20 cellular contexts compared by ENCODE assay signal in the genomic region with DNA sequence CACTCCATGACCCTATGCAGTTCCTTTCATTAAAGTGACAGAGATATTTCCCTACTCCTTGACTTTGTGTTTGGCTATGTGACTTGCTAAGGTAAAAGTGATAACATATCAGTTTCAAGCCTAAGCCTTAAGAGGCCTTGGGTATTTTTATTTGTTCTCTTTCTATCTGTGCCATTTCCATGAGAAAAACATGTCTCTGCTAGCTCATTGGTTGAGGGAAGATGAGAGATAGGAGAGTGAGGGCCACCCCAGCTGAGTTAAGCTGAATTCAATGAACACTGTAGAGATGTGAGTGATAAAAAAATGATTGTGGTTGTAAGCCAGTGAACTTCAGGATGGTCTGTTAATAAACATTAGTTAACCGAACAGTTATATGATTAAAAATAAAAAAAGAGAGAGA.
"Had no signal": no experiment of that assay in that cellular context is flagged by ENCODE, and none has a peak within 500 bp of the region (broad histone marks: within the 10 kb centered on the region; RNA-seq: fewer than 3 reads in every experiment).

No MANE protein-coding gene starts in this region.

- H3K27ac Mint-ChIP-seq: activated naive CD8-positive, alpha-beta T cell treated with anti-CD3 and anti-CD28 coated beads, Interleukin-2, amount 10 ng/mL, durations not matched to agents 7 days and 5 days; activated T-helper 1 cell treated with anti-CD3 and anti-CD28 coated beads, Interleukin-12 subunit alpha, Interleukin-12 subunit beta, Interleukin-2, Interleukin-4 antibody, amounts not matched to agents 30 ng/mL and 10 ng/mL and 1 ng/mL, durations not matched to agents 14 hours and 24 hours and 36 hours; mesothelial cell of epicardium; stimulated activated naive CD8-positive, alpha-beta T cell treated with anti-CD3 and anti-CD28 coated beads, Interleukin-15, Interleukin-2, amounts not matched to agents 100 ng/mL and 50 ng/mL, for 24 hours; T-helper 17 cell had no signal

- H3K36me3 Mint-ChIP-seq: mesothelial cell of epicardium had no signal

- H3K9me3 ChIP-seq: prostate gland, right atrium auricular region, tibial nerve, vagina had no signal

- H3K27me3 Mint-ChIP-seq: activated naive CD8-positive, alpha-beta T cell treated with anti-CD3 and anti-CD28 coated beads, Interleukin-2, amount 10 ng/mL, durations not matched to agents 7 days and 5 days; effector memory CD8-positive, alpha-beta T cell; stimulated activated naive CD8-positive, alpha-beta T cell treated with anti-CD3 and anti-CD28 coated beads, Interleukin-15, Interleukin-2, amounts not matched to agents 100 ng/mL and 50 ng/mL, for 24 hours; T-helper 17 cell had no signal

- H3K27ac ChIP-seq: cardiac muscle cell, epithelial cell of prostate, foreskin keratinocyte, hepatocyte, prostate gland, right atrium auricular region, tibial nerve, vagina, WERI-Rb-1 had no signal

- H3K36me3 ChIP-seq: cardiac muscle cell, prostate gland, right atrium auricular region, tibial nerve, vagina, WERI-Rb-1 had no signal

- H3K4me3 Mint-ChIP-seq: activated naive CD8-positive, alpha-beta T cell treated with anti-CD3 and anti-CD28 coated beads, Interleukin-2, amount 10 ng/mL, durations not matched to agents 7 days and 5 days; activated T-helper 1 cell treated with anti-CD3 and anti-CD28 coated beads, Interleukin-12 subunit alpha, Interleukin-12 subunit beta, Interleukin-2, Interleukin-4 antibody, amounts not matched to agents 30 ng/mL and 10 ng/mL and 1 ng/mL, durations not matched to agents 14 hours and 24 hours and 36 hours; effector memory CD8-positive, alpha-beta T cell; mesothelial cell of epicardium; stimulated activated naive CD8-positive, alpha-beta T cell treated with anti-CD3 and anti-CD28 coated beads, Interleukin-15, Interleukin-2, amounts not matched to agents 100 ng/mL and 50 ng/mL, for 24 hours; T-helper 17 cell had no signal

- ATAC-seq: effector memory CD8-positive, alpha-beta T cell; foreskin keratinocyte; left lobe of liver; T-helper 17 cell had no signal

- DNase-seq: activated CD4-positive, alpha-beta T cell treated with anti-CD3 and anti-CD28 coated beads, Interleukin-2, amount 50 U/mL, for 4 hours; activated naive CD8-positive, alpha-beta T cell treated with anti-CD3 and anti-CD28 coated beads, Interleukin-2, amount 10 ng/mL, durations not matched to agents 7 days and 5 days; amygdala; dermis blood vessel endothelial cell; effector memory CD8-positive, alpha-beta T cell; foreskin keratinocyte; T-helper 17 cell; WERI-Rb-1 had no signal

- H3K4me2 ChIP-seq: hepatocyte had no signal

- H3K27me3 ChIP-seq: cardiac muscle cell, foreskin keratinocyte, hepatocyte, right atrium auricular region, tibial nerve, vagina had no signal

- H3K4me1 ChIP-seq: prostate gland had no signal

- H3K9me3 Mint-ChIP-seq: activated naive CD8-positive, alpha-beta T cell treated with anti-CD3 and anti-CD28 coated beads, Interleukin-2, amount 10 ng/mL, durations not matched to agents 7 days and 5 days; activated T-helper 1 cell treated with anti-CD3 and anti-CD28 coated beads, Interleukin-12 subunit alpha, Interleukin-12 subunit beta, Interleukin-2, Interleukin-4 antibody, amounts not matched to agents 30 ng/mL and 10 ng/mL and 1 ng/mL, durations not matched to agents 14 hours and 24 hours and 36 hours; effector memory CD8-positive, alpha-beta T cell; mesothelial cell of epicardium; stimulated activated naive CD8-positive, alpha-beta T cell treated with anti-CD3 and anti-CD28 coated beads, Interleukin-15, Interleukin-2, amounts not matched to agents 100 ng/mL and 50 ng/mL, for 24 hours had no signal

- H2AFZ ChIP-seq: hepatocyte had no signal

- H3K4me3 ChIP-seq: cardiac muscle cell, hepatocyte, lung, prostate gland, right atrium auricular region, tibial nerve, vagina had no signal
